ENCODE assay signal across 8 cellular contexts in the genomic region with DNA sequence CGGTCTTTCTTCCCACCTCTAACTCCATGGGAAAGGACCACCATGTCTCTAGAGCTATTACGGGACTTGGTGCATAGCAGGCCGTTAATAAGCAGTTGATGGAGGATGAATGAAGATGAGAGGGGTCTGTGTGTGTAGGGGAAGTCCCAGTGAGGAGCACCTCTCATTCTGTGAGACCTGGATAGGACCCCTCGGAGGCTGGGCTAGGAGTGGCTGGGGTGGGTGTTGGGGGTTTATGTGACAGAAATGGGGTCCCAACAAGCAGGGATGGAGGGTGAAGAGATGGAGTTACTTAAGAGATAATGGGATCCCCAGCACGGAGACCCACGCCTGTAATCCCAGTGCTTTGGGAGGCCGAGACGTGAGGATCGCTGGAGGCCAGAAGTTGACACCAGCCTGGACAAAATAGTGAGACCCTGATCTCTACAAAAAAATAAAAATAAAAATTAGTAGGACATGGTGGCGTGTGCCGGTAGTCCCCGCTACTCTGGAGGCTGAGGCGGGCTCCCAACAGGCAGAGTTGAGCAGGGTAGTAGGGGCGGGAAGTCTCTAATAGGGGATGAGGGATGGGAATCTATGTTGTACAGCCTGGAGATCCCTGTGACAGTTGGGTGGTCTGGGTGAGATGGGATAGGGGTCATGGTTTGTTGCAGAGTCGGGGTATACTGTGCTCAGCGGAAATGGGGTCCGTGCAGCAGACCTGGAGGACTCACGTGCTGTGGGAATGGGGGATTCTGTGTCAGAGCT. TPM values are rescaled to one million over a fixed set of nuclear protein-coding genes. Genes with fewer than 3 reads are reported as not detected.
A peak's percentile ranks its signal among the peaks of the same experiment; 100 is the strongest.
DNase-seq lines count a peak whose midpoint lies in the region; ATAC-seq and TF ChIP-seq lines count a peak whose summit lies in the region.

No MANE protein-coding gene starts in this region.

- peak overlapping the region; percentile 84 for H3K4me3 Mint-ChIP-seq in activated naive CD8-positive, alpha-beta T cell treated with anti-CD3 and anti-CD28 coated beads, Interleukin-2, amount 10 ng/mL, durations not matched to agents 7 days and 5 days
- peak overlapping the region; percentile 84 to 85 for H3K4me3 Mint-ChIP-seq in stimulated activated naive CD8-positive, alpha-beta T cell treated with anti-CD3 and anti-CD28 coated beads, Interleukin-15, amount 100 ng/mL, for 72 hours

- peaks cover 9% of the 10 kb centered on the region for H3K36me3 Mint-ChIP-seq in activated naive CD8-positive, alpha-beta T cell treated with anti-CD3 and anti-CD28 coated beads, Interleukin-2, amount 10 ng/mL, durations not matched to agents 7 days and 5 days

- H3K27ac Mint-ChIP-seq in activated naive CD8-positive, alpha-beta T cell treated with anti-CD3 and anti-CD28 coated beads, Interleukin-2, amount 10 ng/mL, durations not matched to agents 7 days and 5 days = peak overlapping the region; percentile 90
- H3K27ac Mint-ChIP-seq in stimulated activated naive CD8-positive, alpha-beta T cell treated with anti-CD3 and anti-CD28 coated beads, Interleukin-15, amount 100 ng/mL, for 72 hours = peak overlapping the region; percentile 84 to 97

- TF ChIP-seq CTCF in HL-60 (IDR thresholded peaks at IDR 0.05; ENCODE audit: insufficient read depth, low read length) = no peak

- POLR2A ChIA-PET in activated naive CD8-positive, alpha-beta T cell treated with anti-CD3 and anti-CD28 coated beads, Interleukin-2, amount 10 ng/mL, durations not matched to agents 7 days and 5 days (lab: Charles Lee) = interaction anchor here (1.2 to 4.3 kb wide), 7 partner anchors 11 to 262 kb away, joined by 6 to 24 read pairs (median 7); partner anchors contain the start of genes ACTL10, NECAB3, PXMP4 and RALY

- H3K4me3 ChIP-seq in HL-60 (replicated peaks; ENCODE audit: insufficient read depth, low read length) (peak overlapping the region; percentile 55), iPS-18c (ENCODE audit: insufficient read depth, low read depth, low read length) (peak overlapping the region; percentile 38)

- H3K9me3 Mint-ChIP-seq in activated naive CD8-positive, alpha-beta T cell treated with anti-CD3 and anti-CD28 coated beads, Interleukin-2, amount 10 ng/mL, durations not matched to agents 7 days and 5 days = peaks cover 5% of the 10 kb centered on the region
- H3K9me3 Mint-ChIP-seq in stimulated activated naive CD8-positive, alpha-beta T cell treated with anti-CD3 and anti-CD28 coated beads, Interleukin-15, amount 100 ng/mL, for 72 hours = peaks cover 3 to 6% of the 10 kb centered on the region in 2 donors

- no peaks in the 10 kb centered on the region for H3K27me3 Mint-ChIP-seq in activated naive CD8-positive, alpha-beta T cell treated with anti-CD3 and anti-CD28 coated beads, Interleukin-2, amount 10 ng/mL, durations not matched to agents 7 days and 5 days
- no peaks in the 10 kb centered on the region for H3K27me3 Mint-ChIP-seq in stimulated activated naive CD8-positive, alpha-beta T cell treated with anti-CD3 and anti-CD28 coated beads, Interleukin-15, amount 100 ng/mL, for 72 hours

- no peaks in the 10 kb centered on the region for H3K9me3 ChIP-seq in iPS-18c (ENCODE audit: control insufficient read depth, insufficient read depth, low read length)

- no peak for ATAC-seq in activated naive CD8-positive, alpha-beta T cell treated with anti-CD3 and anti-CD28 coated beads, Interleukin-2, amount 10 ng/mL, durations not matched to agents 7 days and 5 days (ENCODE audit: low read depth)
- no peak for ATAC-seq in stimulated activated naive CD8-positive, alpha-beta T cell treated with anti-CD3 and anti-CD28 coated beads, Interleukin-15, amount 100 ng/mL, for 72 hours
- ATAC-seq in HG03039 (IDR thresholded peaks at IDR 0.05; ENCODE audit: unreplicated experiment) = no peak

- peak in 1 of 2 experiments; percentile 4 for DNase-seq in HL-60 (ENCODE audit: low read depth in 1 of 2, low spot score in 1 of 2)
- peak; percentile 30 for DNase-seq in activated naive CD8-positive, alpha-beta T cell treated with anti-CD3 and anti-CD28 coated beads, Interleukin-2, amount 10 ng/mL, durations not matched to agents 7 days and 5 days
- DNase-seq in stimulated activated naive CD8-positive, alpha-beta T cell treated with anti-CD3 and anti-CD28 coated beads, Interleukin-15, amount 100 ng/mL, for 72 hours = peak; percentile 2 to 10
- no peak for DNase-seq in retina
- no peak for DNase-seq in AG20443 (ENCODE audit: low spot score)
- DNase-seq in SW 1271 (lab: John Stamatoyannopoulos, UW) = no peak

- peaks cover 18% of the 10 kb centered on the region for H3K4me1 Mint-ChIP-seq in activated naive CD8-positive, alpha-beta T cell treated with anti-CD3 and anti-CD28 coated beads, Interleukin-2, amount 10 ng/mL, durations not matched to agents 7 days and 5 days
- H3K4me1 Mint-ChIP-seq in stimulated activated naive CD8-positive, alpha-beta T cell treated with anti-CD3 and anti-CD28 coated beads, Interleukin-15, amount 100 ng/mL, for 72 hours = peaks cover 33% of the 10 kb centered on the region

- H3K27ac ChIP-seq in HL-60 (replicated peaks) = peak overlapping the region; percentile 68

- no peaks in the 10 kb centered on the region for H3K27me3 ChIP-seq in HL-60 (ENCODE audit: insufficient read depth, poor library complexity, severe bottlenecking)

RNA-seq across cellular contexts. Expression of gene ZNF341, which starts 0.7 kb away (rescaled TPM):
- total RNA-seq in activated naive CD8-positive, alpha-beta T cell treated with anti-CD3 and anti-CD28 coated beads, Interleukin-2, amount 10 ng/mL, durations not matched to agents 7 days and 5 days = 1 to 10 TPM; 5.1 to 5.7 TPM

RNA-seq across cellular contexts. Expression of gene PXMP4, which starts 11.0 kb away (rescaled TPM):
- 10 to 100 TPM; 13.4 to 19.2 TPM for total RNA-seq in activated naive CD8-positive, alpha-beta T cell treated with anti-CD3 and anti-CD28 coated beads, Interleukin-2, amount 10 ng/mL, durations not matched to agents 7 days and 5 days

RNA-seq across cellular contexts. Expression of gene E2F1, which starts 44.9 kb away (rescaled TPM):
- total RNA-seq in activated naive CD8-positive, alpha-beta T cell treated with anti-CD3 and anti-CD28 coated beads, Interleukin-2, amount 10 ng/mL, durations not matched to agents 7 days and 5 days = 10 to 100 TPM; 62.5 to 68.4 TPM

RNA-seq across cellular contexts. Expression of gene NECAB3, which starts 56.9 kb away (rescaled TPM):
- total RNA-seq in activated naive CD8-positive, alpha-beta T cell treated with anti-CD3 and anti-CD28 coated beads, Interleukin-2, amount 10 ng/mL, durations not matched to agents 7 days and 5 days = 10 to 100 TPM; 36.3 to 37.7 TPM

Comparison
In these comparisons a context has a peak if more than half of its experiments do, and no peak if none do; other contexts are left out.
1. DNase-seq: peak in activated naive CD8-positive, alpha-beta T cell treated with anti-CD3 and anti-CD28 coated beads, Interleukin-2, amount 10 ng/mL, durations not matched to agents 7 days and 5 days (single experiment) and stimulated activated naive CD8-positive, alpha-beta T cell treated with anti-CD3 and anti-CD28 coated beads, Interleukin-15, amount 100 ng/mL, for 72 hours (2 of 2); none in retina (single experiment), AG20443 (single experiment) and SW 1271 (0 of 2).